Comparison of ENCODE assay signal across 1 cellular context in genomic region chr5:134594336-134594735, GRCh38.
TF ChIP-seq lines count a peak whose summit lies in the region.

No MANE protein-coding gene starts in this region.

TF ChIP-seq in GM23338, 12 proteins besides CTCF, POLR2A, EP300 and RAD21 (continued from another document):
- no peak for TF ChIP-seq REST (IDR thresholded peaks at IDR 0.05; ENCODE audit: unreplicated experiment)
- no peak for TF ChIP-seq CREB1 (CRISPR knock-in tag; IDR thresholded peaks at IDR 0.05; ENCODE audit: low read depth)
- no peak for TF ChIP-seq ETS1 (IDR thresholded peaks at IDR 0.05)
TF ChIP-seq in GM23338: peak in this region for 0.
